ENCODE assay signal across 8 cellular contexts in the genomic region with DNA sequence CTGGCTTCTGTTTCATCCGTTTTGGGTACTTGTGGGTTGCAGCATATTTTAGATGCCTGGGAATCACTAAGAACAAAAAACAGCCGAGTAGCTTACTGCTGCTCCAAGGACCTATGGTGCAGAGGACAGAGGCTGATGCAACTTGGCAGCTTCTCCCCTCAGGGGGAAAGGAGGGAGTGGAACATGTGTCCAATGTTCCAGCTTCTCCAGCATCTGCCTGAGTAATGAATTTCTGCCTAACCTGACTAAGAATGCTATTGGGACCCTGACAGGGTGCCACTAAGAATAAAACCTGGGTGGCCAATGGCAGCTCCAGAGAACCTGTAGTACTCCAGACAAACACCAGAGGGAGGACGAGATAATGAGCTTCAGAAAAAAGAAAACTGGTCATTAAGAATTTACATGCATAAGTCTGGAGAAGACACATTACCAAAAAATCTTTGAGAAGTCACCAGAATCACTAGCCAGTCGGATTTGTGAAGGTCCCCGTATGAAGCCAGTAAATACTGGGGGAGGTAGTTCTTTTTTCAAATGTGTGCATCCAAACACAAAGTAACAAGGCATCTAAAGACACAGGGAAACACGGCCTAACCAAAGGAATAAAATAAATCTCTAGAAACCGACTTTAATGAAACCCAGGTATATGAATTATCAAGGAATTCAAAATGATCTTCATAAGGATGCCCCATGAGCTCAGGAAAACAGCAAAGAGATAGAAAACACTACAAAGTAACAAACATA.
DNase-seq lines count a peak whose midpoint lies in the region; ATAC-seq lines count a peak whose summit lies in the region.

No MANE protein-coding gene starts in this region.

- peaks cover 9% of the 10 kb centered on the region for H3K4me1 Mint-ChIP-seq in activated T-cell treated with anti-CD3 and anti-CD28 coated beads, Interleukin-2, amount 50 U/mL, for 72 hours (ENCODE audit: low read depth)

- H3K27me3 Mint-ChIP-seq in activated T-cell treated with anti-CD3 and anti-CD28 coated beads, Interleukin-2, amount 50 U/mL, for 72 hours (ENCODE audit: low read depth), result no peaks in the 10 kb centered on the region

- peak overlapping the region; percentile 36 for H3K27ac Mint-ChIP-seq in activated T-cell treated with anti-CD3 and anti-CD28 coated beads, Interleukin-2, amount 50 U/mL, for 72 hours

- H3K4me3 Mint-ChIP-seq in activated T-cell treated with anti-CD3 and anti-CD28 coated beads, Interleukin-2, amount 50 U/mL, for 72 hours, result no peak overlapping the region

- peaks cover 0 to 2% of the 10 kb centered on the region in 2 donors for H3K36me3 Mint-ChIP-seq in activated T-cell treated with anti-CD3 and anti-CD28 coated beads, Interleukin-2, amount 50 U/mL, for 72 hours (ENCODE audit: insufficient read depth in 2 of 2)

- no peaks in the 10 kb centered on the region for H3K9me3 Mint-ChIP-seq in activated T-cell treated with anti-CD3 and anti-CD28 coated beads, Interleukin-2, amount 50 U/mL, for 72 hours

- ATAC-seq in HG02588 (IDR thresholded peaks at IDR 0.05; ENCODE audit: unreplicated experiment) (peak; percentile 77), left ventricle myocardium superior (peak; percentile 94)
- peak; percentile 40 to 68 for ATAC-seq in activated T-cell treated with anti-CD3 and anti-CD28 coated beads, Interleukin-2, amount 50 U/mL, for 72 hours (replicated peaks in 1 of 2)

- intact Hi-C loops in left ventricle myocardium superior (cut with micrococcal nuclease), result no loop called here

- DNase-seq in activated gamma-delta T cell treated with Interleukin-2 at 50 U/mL for 16 hours, result peak; percentile 29
- no peak for DNase-seq in activated gamma-delta T cell (lab: John Stamatoyannopoulos, UW)
- peak; percentile 1 for DNase-seq in NCI-H2196 treated with DMSO at 0.1 percent for 48 hours (lab: John Stamatoyannopoulos, UW; ENCODE audit: unreplicated experiment)
- DNase-seq in activated T-cell treated with anti-CD3 and anti-CD28 coated beads, Interleukin-2, amount 50 U/mL, for 72 hours, result peak; percentile 45 to 52
- DNase-seq in left ventricle myocardium superior, result peak; percentile 53
- DNase-seq in stimulated activated CD4-positive, alpha-beta T cell treated with anti-CD3 and anti-CD28 coated beads, Interleukin-2, amount 100 ng/mL, for 24 hours, result peak; percentile 24 to 49
- DNase-seq in DMS153 treated with DMSO at 0.1 percent for 48 hours (lab: John Stamatoyannopoulos, UW; ENCODE audit: unreplicated experiment), result no peak

Comparison
In these comparisons a context has a peak if more than half of its experiments do, and no peak if none do; other contexts are left out.
1. DNase-seq: peak in activated gamma-delta T cell treated with Interleukin-2 at 50 U/mL for 16 hours (single experiment), NCI-H2196 treated with DMSO at 0.1 percent for 48 hours (single experiment), activated T-cell treated with anti-CD3 and anti-CD28 coated beads, Interleukin-2, amount 50 U/mL, for 72 hours (2 of 2), left ventricle myocardium superior (single experiment) and stimulated activated CD4-positive, alpha-beta T cell treated with anti-CD3 and anti-CD28 coated beads, Interleukin-2, amount 100 ng/mL, for 24 hours (2 of 2); none in activated gamma-delta T cell (single experiment) and DMS153 treated with DMSO at 0.1 percent for 48 hours (single experiment).
2. Peak in every context shown above with its lines, with median percentiles within 50 percentile points of each other: ATAC-seq.